ENCODE assay signal across 10 cellular contexts in the genomic region with DNA sequence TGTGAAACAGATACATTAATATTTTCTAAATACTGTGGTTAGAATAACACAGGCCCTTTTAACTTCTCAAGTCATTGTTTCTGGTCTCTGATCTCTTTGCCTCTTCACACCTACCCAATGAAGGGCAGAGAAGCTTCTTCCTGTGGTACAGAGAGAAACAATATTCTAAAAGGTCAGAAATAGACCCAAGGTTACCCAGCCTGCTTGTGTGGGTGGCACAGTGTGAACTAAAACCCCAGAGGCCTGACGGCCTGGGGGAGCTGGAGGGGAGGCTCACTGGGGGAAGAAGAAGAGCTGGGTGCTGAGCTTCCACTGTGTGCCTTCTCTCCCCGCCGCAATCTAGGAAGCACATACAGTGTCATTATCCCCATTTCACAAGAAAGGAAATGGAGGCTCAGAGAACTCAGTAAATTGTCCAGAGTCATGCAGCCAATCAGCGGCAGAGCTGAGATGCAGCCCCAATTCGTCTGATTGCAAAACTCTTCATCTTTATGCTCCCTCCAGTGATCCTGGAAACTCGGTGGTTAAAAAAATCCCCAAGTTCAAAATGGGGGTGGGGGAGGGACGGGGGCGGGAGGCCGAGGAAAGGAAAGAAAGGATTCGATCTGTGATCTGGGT.
A peak's percentile ranks its signal among the peaks of the same experiment; 100 is the strongest.
DNase-seq lines count a peak whose midpoint lies in the region; ATAC-seq, FAIRE-seq and TF ChIP-seq lines count a peak whose summit lies in the region.
"Had no signal": no experiment of that assay in that cellular context is flagged by ENCODE, and none has a peak within 500 bp of the region (broad histone marks: within the 10 kb centered on the region; RNA-seq: fewer than 3 reads in every experiment).

No MANE protein-coding gene starts in this region.

- peak overlapping the region; percentile 72 for H2AFZ ChIP-seq in astrocyte (ENCODE audit: low read depth, low read length)

- no peaks in the 10 kb centered on the region for H3K9me3 Mint-ChIP-seq in activated CD4-positive, alpha-beta T cell treated with anti-CD3 and anti-CD28 coated beads, Interleukin-2, amount 10 ng/mL, durations not matched to agents 7 days and 5 days
- H3K9me3 Mint-ChIP-seq in astrocyte (ENCODE audit: unreplicated experiment): no peaks in the 10 kb centered on the region
- peaks cover 10 to 14% of the 10 kb centered on the region in 2 donors for H3K9me3 Mint-ChIP-seq in stimulated activated naive B cell treated with anti-CD40 and anti-IgM and Interleukin-4, amounts not matched to agents 10 μg/mL and 1 μg/mL and 100 μg/mL, for 72 hours
- H3K9me3 Mint-ChIP-seq in activated naive CD4-positive, alpha-beta T cell treated with anti-CD3 and anti-CD28 coated beads, Interleukin-2, amount 10 ng/mL, durations not matched to agents 7 days and 5 days: no peaks in the 10 kb centered on the region

- POLR2A ChIA-PET in activated CD4-positive, alpha-beta T cell treated with anti-CD3 and anti-CD28 coated beads, Interleukin-2, amount 10 ng/mL, durations not matched to agents 7 days and 5 days (lab: Charles Lee): no interaction called here

- DNase-seq in activated CD4-positive, alpha-beta T cell treated with anti-CD3 and anti-CD28 coated beads, Interleukin-2, amount 10 ng/mL, durations not matched to agents 7 days and 5 days: no peak
- no peak for DNase-seq in activated CD4-positive, alpha-beta T cell treated with anti-CD3 and anti-CD28 coated beads for 1 hour
- peak; percentile 42 for DNase-seq in astrocyte (ENCODE audit: low read depth)
- peak; percentile 62 for DNase-seq in stimulated activated naive B cell treated with anti-CD40 and anti-IgM and Interleukin-4, amounts not matched to agents 10 μg/mL and 1 μg/mL and 100 μg/mL, for 72 hours
- DNase-seq in COR-L47 (lab: John Stamatoyannopoulos, UW): no peak
- DNase-seq in mucosa of gallbladder (ENCODE audit: low spot score): no peak
- no peak for DNase-seq in activated naive CD4-positive, alpha-beta T cell treated with anti-CD3 and anti-CD28 coated beads, Interleukin-2, amount 10 ng/mL, durations not matched to agents 7 days and 5 days

- no peak for TF ChIP-seq CTCF in astrocyte (IDR thresholded peaks at IDR 0.05; ENCODE audit: insufficient read depth, low read depth, low read length)

- no peak for FAIRE-seq in astrocyte (lab: Jason Lieb, UNC)

- no peaks in the 10 kb centered on the region for H3K79me2 ChIP-seq in astrocyte (ENCODE audit: insufficient read depth, low read length)

- CTCF ChIA-PET in activated CD4-positive, alpha-beta T cell treated with anti-CD3 and anti-CD28 coated beads, Interleukin-2, amount 10 ng/mL, durations not matched to agents 7 days and 5 days (lab: Charles Lee): interaction anchor here (0.9 to 1.8 kb wide), 3 partner anchors 10 to 17 kb away, joined by 3 to 6 read pairs (median 4); no protein-coding TSS in a partner anchor
- CTCF ChIA-PET in activated naive CD4-positive, alpha-beta T cell treated with anti-CD3 and anti-CD28 coated beads, Interleukin-2, amount 10 ng/mL, durations not matched to agents 7 days and 5 days (lab: Charles Lee): interaction anchor here (1.0 kb wide), 1 partner anchor 9 kb away, joined by 4 read pairs; no protein-coding TSS in a partner anchor

- no peak overlapping the region for H3K27ac ChIP-seq in astrocyte (ENCODE audit: low read depth, low read length)
- H3K27ac ChIP-seq: C4-2B, VCaP had no signal

- H3K27ac Mint-ChIP-seq in activated CD4-positive, alpha-beta T cell treated with anti-CD3 and anti-CD28 coated beads, Interleukin-2, amount 10 ng/mL, durations not matched to agents 7 days and 5 days: peak overlapping the region; percentile 34
- H3K27ac Mint-ChIP-seq in astrocyte (ENCODE audit: unreplicated experiment): no peak overlapping the region
- H3K27ac Mint-ChIP-seq in stimulated activated naive B cell treated with anti-CD40 and anti-IgM and Interleukin-4, amounts not matched to agents 10 μg/mL and 1 μg/mL and 100 μg/mL, for 72 hours: peak overlapping the region; percentile 91
- H3K27ac Mint-ChIP-seq in activated naive CD4-positive, alpha-beta T cell treated with anti-CD3 and anti-CD28 coated beads, Interleukin-2, amount 10 ng/mL, durations not matched to agents 7 days and 5 days: no peak overlapping the region

- no peaks in the 10 kb centered on the region for H4K20me1 ChIP-seq in astrocyte (ENCODE audit: insufficient read depth, low read length)

- peak overlapping the region; percentile 65 for H3K9ac ChIP-seq in astrocyte (ENCODE audit: low read length)

- peaks cover 1% of the 10 kb centered on the region for H3K36me3 Mint-ChIP-seq in activated CD4-positive, alpha-beta T cell treated with anti-CD3 and anti-CD28 coated beads, Interleukin-2, amount 10 ng/mL, durations not matched to agents 7 days and 5 days (ENCODE audit: low read depth)
- no peaks in the 10 kb centered on the region for H3K36me3 Mint-ChIP-seq in astrocyte (ENCODE audit: low read depth, unreplicated experiment)
- H3K36me3 Mint-ChIP-seq in stimulated activated naive B cell treated with anti-CD40 and anti-IgM and Interleukin-4, amounts not matched to agents 10 μg/mL and 1 μg/mL and 100 μg/mL, for 72 hours: peaks cover 6 to 13% of the 10 kb centered on the region in 2 donors
- H3K36me3 Mint-ChIP-seq in activated naive CD4-positive, alpha-beta T cell treated with anti-CD3 and anti-CD28 coated beads, Interleukin-2, amount 10 ng/mL, durations not matched to agents 7 days and 5 days: no peaks in the 10 kb centered on the region

- peaks cover 47% of the 10 kb centered on the region for H3K4me1 ChIP-seq in astrocyte (ENCODE audit: insufficient read depth, low read length)

- H3K4me3 Mint-ChIP-seq in activated CD4-positive, alpha-beta T cell treated with anti-CD3 and anti-CD28 coated beads, Interleukin-2, amount 10 ng/mL, durations not matched to agents 7 days and 5 days: no peak overlapping the region
- H3K4me3 Mint-ChIP-seq in astrocyte (ENCODE audit: unreplicated experiment): no peak overlapping the region
- peak overlapping the region; percentile 73 to 79 for H3K4me3 Mint-ChIP-seq in stimulated activated naive B cell treated with anti-CD40 and anti-IgM and Interleukin-4, amounts not matched to agents 10 μg/mL and 1 μg/mL and 100 μg/mL, for 72 hours
- no peak overlapping the region for H3K4me3 Mint-ChIP-seq in activated naive CD4-positive, alpha-beta T cell treated with anti-CD3 and anti-CD28 coated beads, Interleukin-2, amount 10 ng/mL, durations not matched to agents 7 days and 5 days

- H3K4me3 ChIP-seq in astrocyte (ENCODE audit: insufficient read depth, low read depth, low read length): peak overlapping the region; percentile 27

- H3K9me3 ChIP-seq in astrocyte (ENCODE audit: insufficient read depth, low read depth, low read length): no peaks in the 10 kb centered on the region

- H3K4me1 Mint-ChIP-seq in activated CD4-positive, alpha-beta T cell treated with anti-CD3 and anti-CD28 coated beads, Interleukin-2, amount 10 ng/mL, durations not matched to agents 7 days and 5 days: peaks cover 37% of the 10 kb centered on the region
- H3K4me1 Mint-ChIP-seq in astrocyte (ENCODE audit: low read depth, unreplicated experiment): peaks cover 35% of the 10 kb centered on the region
- H3K4me1 Mint-ChIP-seq in stimulated activated naive B cell treated with anti-CD40 and anti-IgM and Interleukin-4, amounts not matched to agents 10 μg/mL and 1 μg/mL and 100 μg/mL, for 72 hours: peaks cover 41 to 65% of the 10 kb centered on the region in 2 donors
- H3K4me1 Mint-ChIP-seq in activated naive CD4-positive, alpha-beta T cell treated with anti-CD3 and anti-CD28 coated beads, Interleukin-2, amount 10 ng/mL, durations not matched to agents 7 days and 5 days: peaks cover 49% of the 10 kb centered on the region

- H3K4me2 ChIP-seq in astrocyte (ENCODE audit: low read length): peak overlapping the region; percentile 80

- no peaks in the 10 kb centered on the region for H3K27me3 ChIP-seq in astrocyte (ENCODE audit: insufficient read depth, low read length)

- H3K36me3 ChIP-seq in astrocyte (ENCODE audit: insufficient read depth, low read length): no peaks in the 10 kb centered on the region

- peak; percentile 42 for ATAC-seq in HG02981 (IDR thresholded peaks at IDR 0.05; ENCODE audit: unreplicated experiment)
- peak; percentile 87 to 94 for ATAC-seq in stimulated activated naive B cell treated with anti-CD40 and anti-IgM and Interleukin-4, amounts not matched to agents 10 μg/mL and 1 μg/mL and 100 μg/mL, for 72 hours (replicated peaks)

- H3K27me3 Mint-ChIP-seq in activated CD4-positive, alpha-beta T cell treated with anti-CD3 and anti-CD28 coated beads, Interleukin-2, amount 10 ng/mL, durations not matched to agents 7 days and 5 days: peaks cover 7% of the 10 kb centered on the region
- H3K27me3 Mint-ChIP-seq in astrocyte (ENCODE audit: low read depth, unreplicated experiment): peaks cover 12% of the 10 kb centered on the region
- peaks cover 0 to 5% of the 10 kb centered on the region in 2 donors for H3K27me3 Mint-ChIP-seq in stimulated activated naive B cell treated with anti-CD40 and anti-IgM and Interleukin-4, amounts not matched to agents 10 μg/mL and 1 μg/mL and 100 μg/mL, for 72 hours
- peaks cover 32% of the 10 kb centered on the region for H3K27me3 Mint-ChIP-seq in activated naive CD4-positive, alpha-beta T cell treated with anti-CD3 and anti-CD28 coated beads, Interleukin-2, amount 10 ng/mL, durations not matched to agents 7 days and 5 days

Comparison
In these comparisons a context has a peak if more than half of its experiments do, and no peak if none do; other contexts are left out.
1. DNase-seq: peak in astrocyte (single experiment) and stimulated activated naive B cell treated with anti-CD40 and anti-IgM and Interleukin-4, amounts not matched to agents 10 μg/mL and 1 μg/mL and 100 μg/mL, for 72 hours (single experiment); none in activated CD4-positive, alpha-beta T cell treated with anti-CD3 and anti-CD28 coated beads, Interleukin-2, amount 10 ng/mL, durations not matched to agents 7 days and 5 days (single experiment), activated CD4-positive, alpha-beta T cell treated with anti-CD3 and anti-CD28 coated beads for 1 hour (single experiment), COR-L47 (single experiment), mucosa of gallbladder (single experiment) and activated naive CD4-positive, alpha-beta T cell treated with anti-CD3 and anti-CD28 coated beads, Interleukin-2, amount 10 ng/mL, durations not matched to agents 7 days and 5 days (single experiment).
2. H3K27ac Mint-ChIP-seq: peak in activated CD4-positive, alpha-beta T cell treated with anti-CD3 and anti-CD28 coated beads, Interleukin-2, amount 10 ng/mL, durations not matched to agents 7 days and 5 days (single experiment) and stimulated activated naive B cell treated with anti-CD40 and anti-IgM and Interleukin-4, amounts not matched to agents 10 μg/mL and 1 μg/mL and 100 μg/mL, for 72 hours (single experiment); none in astrocyte (single experiment) and activated naive CD4-positive, alpha-beta T cell treated with anti-CD3 and anti-CD28 coated beads, Interleukin-2, amount 10 ng/mL, durations not matched to agents 7 days and 5 days (single experiment).
3. H3K4me3 Mint-ChIP-seq: peak in stimulated activated naive B cell treated with anti-CD40 and anti-IgM and Interleukin-4, amounts not matched to agents 10 μg/mL and 1 μg/mL and 100 μg/mL, for 72 hours (2 of 2); none in activated CD4-positive, alpha-beta T cell treated with anti-CD3 and anti-CD28 coated beads, Interleukin-2, amount 10 ng/mL, durations not matched to agents 7 days and 5 days (single experiment), astrocyte (single experiment) and activated naive CD4-positive, alpha-beta T cell treated with anti-CD3 and anti-CD28 coated beads, Interleukin-2, amount 10 ng/mL, durations not matched to agents 7 days and 5 days (single experiment).